18 cellular contexts compared by ENCODE assay signal in the genomic region with DNA sequence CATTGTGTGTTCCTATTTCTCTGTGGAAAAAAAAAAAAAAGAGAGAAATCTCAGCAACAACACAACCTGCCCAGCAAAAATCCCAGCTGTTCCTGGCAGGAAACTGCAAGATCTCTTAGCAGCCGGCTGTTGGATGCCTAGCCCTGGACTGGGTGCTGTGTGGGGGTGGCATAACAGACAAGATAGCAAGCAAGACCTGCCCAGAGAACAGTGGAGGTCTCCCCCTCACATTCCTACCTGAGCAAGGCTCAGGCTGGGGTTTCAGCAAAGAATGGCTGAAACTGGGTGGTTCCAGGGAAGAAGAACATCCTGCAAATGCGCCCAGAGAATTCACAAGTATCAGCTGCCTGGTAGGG.
A peak's percentile ranks its signal among the peaks of the same experiment; 100 is the strongest.
DNase-seq lines count a peak whose midpoint lies in the region; ATAC-seq and TF ChIP-seq lines count a peak whose summit lies in the region.
"Had no signal": no experiment of that assay in that cellular context is flagged by ENCODE, and none has a peak within 500 bp of the region (broad histone marks: within the 10 kb centered on the region; RNA-seq: fewer than 3 reads in every experiment).

No MANE protein-coding gene starts in this region.

- no peak overlapping the region for H3K4me3 ChIP-seq in gastrocnemius medialis
- H3K4me3 ChIP-seq: BLaER1 treated with 17β-estradiol and CSF1 and Interleukin-3, amounts not matched to agents 10 nM and 100 nM had no signal

- intact Hi-C loops in gastrocnemius medialis (cut with DNase I; ENCODE audit: low total_unique reads): no loop called here

- peaks cover 40% of the 10 kb centered on the region for H3K4me1 Mint-ChIP-seq in nephron
- H3K4me1 Mint-ChIP-seq: B cell, IgD-negative memory B cell had no signal

- peak; percentile 38 for DNase-seq in NCI-H1694 treated with DMSO at 0.1 percent for 48 hours (lab: John Stamatoyannopoulos, UW)
- no peak for DNase-seq in NCI-H1694 (lab: John Stamatoyannopoulos, UW)
- DNase-seq in left kidney (ENCODE audit: low read depth, low spot score): peak; percentile 62
- DNase-seq in gastrocnemius medialis: no peak
- no peak for DNase-seq in NCI-H1436 treated with DMSO at 0.1 percent for 48 hours (lab: John Stamatoyannopoulos, UW)
- DNase-seq: Calu3; CD8-positive, alpha-beta T cell; GF-D8; GOT3; H7; HFFc6 had no signal

- H3K36me3 Mint-ChIP-seq in nephron (ENCODE audit: low read depth): no peaks in the 10 kb centered on the region
- H3K36me3 Mint-ChIP-seq: CD8-positive, alpha-beta T cell; IgD-negative memory B cell had no signal

- H3K4me3 Mint-ChIP-seq in nephron: no peak overlapping the region
- H3K4me3 Mint-ChIP-seq: B cell; CD8-positive, alpha-beta T cell; HFFc6; IgD-negative memory B cell had no signal

- TF ChIP-seq CTCF in nephron (IDR thresholded peaks at IDR 0.05; ENCODE audit: unreplicated experiment in 3 of 3) (no peak), gastrocnemius medialis (IDR thresholded peaks at IDR 0.05 in 4 of 5, conservative IDR thresholded peaks at IDR 0.05 in 1 of 5) (no peak)

- no peak overlapping the region for H3K27ac ChIP-seq in gastrocnemius medialis
- H3K27ac ChIP-seq: BLaER1 treated with 17β-estradiol and CSF1 and Interleukin-3, amounts not matched to agents 10 nM and 100 nM had no signal

- H3K36me3 ChIP-seq in gastrocnemius medialis: no peaks in the 10 kb centered on the region
- H3K36me3 ChIP-seq: BLaER1 treated with 17β-estradiol and CSF1 and Interleukin-3, amounts not matched to agents 10 nM and 100 nM had no signal

- H3K4me1 ChIP-seq in gastrocnemius medialis: no peaks in the 10 kb centered on the region

- no peaks in the 10 kb centered on the region for H3K27me3 ChIP-seq in gastrocnemius medialis
- H3K27me3 ChIP-seq: BLaER1 treated with 17β-estradiol and CSF1 and Interleukin-3, amounts not matched to agents 10 nM and 100 nM had no signal

- ATAC-seq in HG02938 (IDR thresholded peaks at IDR 0.05; ENCODE audit: unreplicated experiment) (no peak), gastrocnemius medialis (no peak)
- ATAC-seq: CD8-positive, alpha-beta T cell; HCT116; HepG2 had no signal

- peaks cover 7% of the 10 kb centered on the region for H3K27me3 Mint-ChIP-seq in nephron (ENCODE audit: low read depth)

- in situ Hi-C loops in gastrocnemius medialis (cut with MboI; ENCODE audit: low sequenced_read_pairs in 4 of 4): no loop called here

- peak overlapping the region; percentile 59 to 86 (median 80) for H3K27ac Mint-ChIP-seq in nephron
- H3K27ac Mint-ChIP-seq: B cell; CD8-positive, alpha-beta T cell; HFFc6; IgD-negative memory B cell had no signal

- no peaks in the 10 kb centered on the region for H3K9me3 ChIP-seq in gastrocnemius medialis

- H3K9me3 Mint-ChIP-seq in nephron: peaks cover 6% of the 10 kb centered on the region
- H3K9me3 Mint-ChIP-seq: CD8-positive, alpha-beta T cell; HFFc6 had no signal

- TF ChIP-seq POLR2A in gastrocnemius medialis (IDR thresholded peaks at IDR 0.05): no peak

Comparison
In these comparisons a context has a peak if more than half of its experiments do, and no peak if none do; other contexts are left out.
1. DNase-seq: peak in NCI-H1694 treated with DMSO at 0.1 percent for 48 hours (single experiment) and left kidney (single experiment); none in NCI-H1694 (single experiment), gastrocnemius medialis (0 of 2) and NCI-H1436 treated with DMSO at 0.1 percent for 48 hours (single experiment).